ENCODE assay signal across 8 cellular contexts in the genomic region with DNA sequence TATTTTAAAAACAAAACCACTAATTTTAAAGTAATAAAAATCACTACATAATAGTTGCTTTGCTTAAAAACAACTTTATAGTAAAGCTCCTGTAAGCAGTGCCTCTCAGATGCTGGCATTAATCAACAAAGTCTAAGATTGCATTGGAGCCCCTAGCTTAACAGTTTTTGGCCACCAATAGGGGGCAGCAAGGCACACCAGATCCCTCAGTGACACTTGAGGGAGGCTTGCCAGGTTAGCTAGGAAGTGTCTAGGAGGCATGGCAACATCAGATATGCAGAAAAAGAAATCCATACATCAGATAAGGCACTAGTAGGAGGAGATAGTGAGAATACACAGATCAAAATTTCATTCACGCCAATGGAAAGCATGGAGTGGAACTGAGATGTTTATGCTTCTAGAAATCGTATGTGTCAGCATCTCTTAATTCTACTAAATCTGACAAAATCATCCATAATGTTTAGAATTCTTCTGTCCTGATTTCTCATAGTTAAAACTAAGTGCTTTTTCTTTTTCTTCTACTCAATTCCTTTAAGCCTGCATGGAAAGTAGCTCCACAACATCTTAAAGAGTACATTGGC.
A peak's percentile ranks its signal among the peaks of the same experiment; 100 is the strongest.
DNase-seq lines count a peak whose midpoint lies in the region; ATAC-seq, FAIRE-seq and TF ChIP-seq lines count a peak whose summit lies in the region.

No MANE protein-coding gene starts in this region.

- no peak overlapping the region for H3K4me2 ChIP-seq in neural cell (ENCODE audit: low read length)

- H3K9me3 ChIP-seq in NT2/D1 (ENCODE audit: insufficient read depth, low read length) (no peaks in the 10 kb centered on the region), esophagus squamous epithelium (no peaks in the 10 kb centered on the region), neural cell (ENCODE audit: low read length) (no peaks in the 10 kb centered on the region), thyroid gland (no peaks in the 10 kb centered on the region)

- no peaks in the 10 kb centered on the region for H3F3A ChIP-seq in neural cell (ENCODE audit: insufficient read depth, low read length, poor library complexity, severe bottlenecking)

- WGBS in esophagus squamous epithelium, 2 donors = 68% methylated on average over 2 of the region's 2 CpGs
- WGBS in thyroid gland, 2 donors = 49 to 60% methylated on average over 2 of the region's 2 CpGs

- TF ChIP-seq POLR2A in esophagus squamous epithelium (IDR thresholded peaks at IDR 0.05) (no peak), thyroid gland (IDR thresholded peaks at IDR 0.05) (no peak)

- no peaks in the 10 kb centered on the region for H3K9me2 ChIP-seq in neural cell (ENCODE audit: insufficient read depth, low read length)

- H4K20me1 ChIP-seq in neural cell (ENCODE audit: insufficient read depth) = no peaks in the 10 kb centered on the region

- no peak overlapping the region for H3K9ac ChIP-seq in NT2/D1 (ENCODE audit: insufficient read length, low read depth)
- H3K9ac ChIP-seq in neural cell (ENCODE audit: low read length) = no peak overlapping the region

- no peaks in the 10 kb centered on the region for H3K79me2 ChIP-seq in neural cell (replicated peaks; ENCODE audit: insufficient read depth, low read length)

- H3K4me1 ChIP-seq in NT2/D1 (ENCODE audit: insufficient read depth, insufficient read length) (no peaks in the 10 kb centered on the region), esophagus squamous epithelium (peaks cover 0 to 15% (median 0%) of the 10 kb centered on the region in 3 donors), thyroid gland (no peaks in the 10 kb centered on the region)

- H3K36me3 ChIP-seq in NT2/D1 (ENCODE audit: insufficient read depth, insufficient read length, low read length) (no peaks in the 10 kb centered on the region), esophagus squamous epithelium (no peaks in the 10 kb centered on the region), neural cell (ENCODE audit: insufficient read depth, low read length) (no peaks in the 10 kb centered on the region), thyroid gland (no peaks in the 10 kb centered on the region)

- TF ChIP-seq RAD21 in neural cell (conservative IDR thresholded peaks at IDR 0.05) = peak; percentile 96

- TF ChIP-seq CTCF in esophagus squamous epithelium (IDR thresholded peaks at IDR 0.05) (peak in 5 of 6 experiments; percentile 45 to 66 (median 59)), neural cell (IDR thresholded peaks at IDR 0.05; ENCODE audit: poor library complexity, severe bottlenecking) (peak; percentile 91), thyroid gland (IDR thresholded peaks at IDR 0.05) (peak; percentile 33 to 80 (median 71))

- peak; percentile 20 for TF ChIP-seq EP300 in neural cell (conservative IDR thresholded peaks at IDR 0.05; ENCODE audit: poor library complexity, severe bottlenecking)

- peak; percentile 95 for ATAC-seq in GM21515 (IDR thresholded peaks at IDR 0.05; ENCODE audit: unreplicated experiment)

- peak; percentile 72 for FAIRE-seq in HTR-8/SVneo (lab: Jason Lieb, UNC)

- DNase-seq in DMS53 (lab: John Stamatoyannopoulos, UW) = peak; percentile 87
- DNase-seq in HTR-8/SVneo (ENCODE audit: insufficient read length, low spot score) = peak; percentile 63
- DNase-seq in NT2/D1 (ENCODE audit: low read depth, low spot score) = peak; percentile 43
- DNase-seq in activated CD8-positive, alpha-beta memory T cell treated with anti-CD3 and anti-CD28 coated beads, Interleukin-2, amount 50 U/mL, for 48 hours = peak; percentile 69
- no peak for DNase-seq in esophagus squamous epithelium (lab: John Stamatoyannopoulos, UW)
- peak; percentile 71 to 75 for DNase-seq in thyroid gland

- H3K27me3 ChIP-seq in NT2/D1 (ENCODE audit: insufficient read depth, insufficient read length) (no peaks in the 10 kb centered on the region), esophagus squamous epithelium (no peaks in the 10 kb centered on the region), neural cell (ENCODE audit: insufficient read depth, low read depth, low read length) (no peaks in the 10 kb centered on the region), thyroid gland (no peaks in the 10 kb centered on the region)

- intact Hi-C loops in esophagus squamous epithelium (cut with DNase I) (no loop called here), thyroid gland (cut with DNase I) (loop anchor here (10.0 kb wide), 1 partner anchor 363 kb away; no protein-coding TSS in a partner anchor)

- no peak overlapping the region for H2AFZ ChIP-seq in neural cell (ENCODE audit: low read depth, low read length)

- H3K4me3 ChIP-seq in NT2/D1 (ENCODE audit: insufficient read length, low read depth) = no peak overlapping the region
- no peak overlapping the region for H3K4me3 ChIP-seq in esophagus squamous epithelium
- no peak overlapping the region for H3K4me3 ChIP-seq in neural cell (ENCODE audit: low read length)
- H3K4me3 ChIP-seq in thyroid gland (replicated peaks in 1 of 3) = no peak overlapping the region

- H3K27ac ChIP-seq in esophagus squamous epithelium = no peak overlapping the region
- H3K27ac ChIP-seq in neural cell (ENCODE audit: low read length) = peak overlapping the region; percentile 19
- H3K27ac ChIP-seq in thyroid gland = no peak overlapping the region

TF ChIP-seq in neural cell, 6 proteins besides CTCF, POLR2A, EP300 and RAD21:
- TF ChIP-seq EZH2 (IDR thresholded peaks at IDR 0.05; ENCODE audit: borderline replicate concordance, insufficient read depth, low read length, poor library complexity, severe bottlenecking) = no peak
- TF ChIP-seq POLR2AphosphoS5 (IDR thresholded peaks at IDR 0.05) = no peak
- TF ChIP-seq, protein P1, sequence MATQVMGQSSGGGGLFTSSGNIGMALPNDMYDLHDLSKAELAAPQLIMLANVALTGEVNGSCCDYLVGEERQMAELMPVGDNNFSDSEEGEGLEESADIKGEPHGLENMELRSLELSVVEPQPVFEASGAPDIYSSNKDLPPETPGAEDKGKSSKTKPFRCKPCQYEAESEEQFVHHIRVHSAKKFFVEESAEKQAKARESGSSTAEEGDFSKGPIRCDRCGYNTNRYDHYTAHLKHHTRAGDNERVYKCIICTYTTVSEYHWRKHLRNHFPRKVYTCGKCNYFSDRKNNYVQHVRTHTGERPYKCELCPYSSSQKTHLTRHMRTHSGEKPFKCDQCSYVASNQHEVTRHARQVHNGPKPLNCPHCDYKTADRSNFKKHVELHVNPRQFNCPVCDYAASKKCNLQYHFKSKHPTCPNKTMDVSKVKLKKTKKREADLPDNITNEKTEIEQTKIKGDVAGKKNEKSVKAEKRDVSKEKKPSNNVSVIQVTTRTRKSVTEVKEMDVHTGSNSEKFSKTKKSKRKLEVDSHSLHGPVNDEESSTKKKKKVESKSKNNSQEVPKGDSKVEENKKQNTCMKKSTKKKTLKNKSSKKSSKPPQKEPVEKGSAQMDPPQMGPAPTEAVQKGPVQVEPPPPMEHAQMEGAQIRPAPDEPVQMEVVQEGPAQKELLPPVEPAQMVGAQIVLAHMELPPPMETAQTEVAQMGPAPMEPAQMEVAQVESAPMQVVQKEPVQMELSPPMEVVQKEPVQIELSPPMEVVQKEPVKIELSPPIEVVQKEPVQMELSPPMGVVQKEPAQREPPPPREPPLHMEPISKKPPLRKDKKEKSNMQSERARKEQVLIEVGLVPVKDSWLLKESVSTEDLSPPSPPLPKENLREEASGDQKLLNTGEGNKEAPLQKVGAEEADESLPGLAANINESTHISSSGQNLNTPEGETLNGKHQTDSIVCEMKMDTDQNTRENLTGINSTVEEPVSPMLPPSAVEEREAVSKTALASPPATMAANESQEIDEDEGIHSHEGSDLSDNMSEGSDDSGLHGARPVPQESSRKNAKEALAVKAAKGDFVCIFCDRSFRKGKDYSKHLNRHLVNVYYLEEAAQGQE (IDR thresholded peaks at IDR 0.05; ENCODE audit: borderline replicate concordance) = no peak
- peak; percentile 34 for TF ChIP-seq MXI1 (conservative IDR thresholded peaks at IDR 0.05; ENCODE audit: poor library complexity, severe bottlenecking)
- no peak for TF ChIP-seq TAF1 (IDR thresholded peaks at IDR 0.05; ENCODE audit: low read depth)
- peak; percentile 94 for TF ChIP-seq SMC3 (conservative IDR thresholded peaks at IDR 0.05; ENCODE audit: poor library complexity)
